1 cellular context compared by ENCODE assay signal in the genomic region with DNA sequence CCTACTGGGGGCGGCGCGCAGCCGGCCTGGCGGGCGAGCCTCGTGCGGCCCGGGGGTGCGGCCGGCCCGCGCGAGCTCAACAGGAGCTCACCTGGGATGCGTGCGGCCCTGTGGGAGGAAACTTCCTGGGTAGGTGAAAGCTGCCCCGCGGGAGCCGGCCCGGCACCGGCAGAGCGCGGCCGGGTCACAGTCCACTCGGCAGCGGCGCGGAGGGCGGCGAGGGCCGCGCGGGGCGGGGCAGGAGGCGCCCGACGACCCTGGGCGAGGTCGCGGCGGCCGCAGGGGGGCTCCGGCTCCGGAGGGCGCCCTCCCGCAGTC.
TF ChIP-seq lines count a peak whose summit lies in the region.

No MANE protein-coding gene starts in this region.

TF ChIP-seq in HepG2, 621 proteins besides CTCF, POLR2A, EP300 and RAD21 (continued from another document and continues in another):
- TF ChIP-seq, protein P1, sequence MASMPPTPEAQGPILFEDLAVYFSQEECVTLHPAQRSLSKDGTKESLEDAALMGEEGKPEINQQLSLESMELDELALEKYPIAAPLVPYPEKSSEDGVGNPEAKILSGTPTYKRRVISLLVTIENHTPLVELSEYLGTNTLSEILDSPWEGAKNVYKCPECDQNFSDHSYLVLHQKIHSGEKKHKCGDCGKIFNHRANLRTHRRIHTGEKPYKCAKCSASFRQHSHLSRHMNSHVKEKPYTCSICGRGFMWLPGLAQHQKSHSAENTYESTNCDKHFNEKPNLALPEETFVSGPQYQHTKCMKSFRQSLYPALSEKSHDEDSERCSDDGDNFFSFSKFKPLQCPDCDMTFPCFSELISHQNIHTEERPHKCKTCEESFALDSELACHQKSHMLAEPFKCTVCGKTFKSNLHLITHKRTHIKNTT (CRISPR knock-in tag; IDR thresholded peaks at IDR 0.05) = no peak
- peak; percentile 24; the same call in 1 of the 2 replicates for TF ChIP-seq ZSCAN20 (CRISPR knock-in tag; IDR thresholded peaks at IDR 0.05; ENCODE audit: borderline replicate concordance)
- TF ChIP-seq BRD4 (CRISPR knock-in tag; IDR thresholded peaks at IDR 0.05) = no peak
- no peak for TF ChIP-seq ZNF598 (CRISPR knock-in tag; IDR thresholded peaks at IDR 0.05; ENCODE audit: borderline replicate concordance)
- TF ChIP-seq ZNF615 (CRISPR knock-in tag; IDR thresholded peaks at IDR 0.05; ENCODE audit: borderline replicate concordance) = no peak
- TF ChIP-seq ZFY (CRISPR knock-in tag; IDR thresholded peaks at IDR 0.05) = peak; percentile 80
- TF ChIP-seq ZMAT3 (CRISPR knock-in tag; conservative IDR thresholded peaks at IDR 0.05) = no peak
- TF ChIP-seq THAP11 (CRISPR knock-in tag; IDR thresholded peaks at IDR 0.05) = no peak
- no peak for TF ChIP-seq TCF7 (IDR thresholded peaks at IDR 0.05; ENCODE audit: low read depth)
- TF ChIP-seq TEAD2 (CRISPR knock-in tag; IDR thresholded peaks at IDR 0.05) = no peak
- no peak for TF ChIP-seq ZNF572 (CRISPR knock-in tag; IDR thresholded peaks at IDR 0.05)
- no peak for TF ChIP-seq RBM22 (optimal IDR thresholded peaks at IDR 0.05; ENCODE audit: low read length)
- no peak for TF ChIP-seq TCF7L2 (IDR thresholded peaks at IDR 0.05; ENCODE audit: low read depth, low read length)
- TF ChIP-seq GATA4 (IDR thresholded peaks at IDR 0.05; ENCODE audit: borderline replicate concordance, low read depth) = no peak
- no peak for TF ChIP-seq SP2 (CRISPR knock-in tag; IDR thresholded peaks at IDR 0.05)
- peak; percentile 27; the same call in 1 of the 2 replicates for TF ChIP-seq SP4 (CRISPR knock-in tag; IDR thresholded peaks at IDR 0.05)
- peak; percentile 82; the same call in 1 of the 2 replicates for TF ChIP-seq UBTF (CRISPR knock-in tag; IDR thresholded peaks at IDR 0.05)
- TF ChIP-seq, protein P2, sequence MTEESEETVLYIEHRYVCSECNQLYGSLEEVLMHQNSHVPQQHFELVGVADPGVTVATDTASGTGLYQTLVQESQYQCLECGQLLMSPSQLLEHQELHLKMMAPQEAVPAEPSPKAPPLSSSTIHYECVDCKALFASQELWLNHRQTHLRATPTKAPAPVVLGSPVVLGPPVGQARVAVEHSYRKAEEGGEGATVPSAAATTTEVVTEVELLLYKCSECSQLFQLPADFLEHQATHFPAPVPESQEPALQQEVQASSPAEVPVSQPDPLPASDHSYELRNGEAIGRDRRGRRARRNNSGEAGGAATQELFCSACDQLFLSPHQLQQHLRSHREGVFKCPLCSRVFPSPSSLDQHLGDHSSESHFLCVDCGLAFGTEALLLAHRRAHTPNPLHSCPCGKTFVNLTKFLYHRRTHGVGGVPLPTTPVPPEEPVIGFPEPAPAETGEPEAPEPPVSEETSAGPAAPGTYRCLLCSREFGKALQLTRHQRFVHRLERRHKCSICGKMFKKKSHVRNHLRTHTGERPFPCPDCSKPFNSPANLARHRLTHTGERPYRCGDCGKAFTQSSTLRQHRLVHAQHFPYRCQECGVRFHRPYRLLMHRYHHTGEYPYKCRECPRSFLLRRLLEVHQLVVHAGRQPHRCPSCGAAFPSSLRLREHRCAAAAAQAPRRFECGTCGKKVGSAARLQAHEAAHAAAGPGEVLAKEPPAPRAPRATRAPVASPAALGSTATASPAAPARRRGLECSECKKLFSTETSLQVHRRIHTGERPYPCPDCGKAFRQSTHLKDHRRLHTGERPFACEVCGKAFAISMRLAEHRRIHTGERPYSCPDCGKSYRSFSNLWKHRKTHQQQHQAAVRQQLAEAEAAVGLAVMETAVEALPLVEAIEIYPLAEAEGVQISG (CRISPR knock-in tag; IDR thresholded peaks at IDR 0.05) = no peak; the same call in 1 of the 2 replicates
- TF ChIP-seq SIX1 (CRISPR knock-in tag; IDR thresholded peaks at IDR 0.05; ENCODE audit: borderline replicate concordance) = no peak
- TF ChIP-seq ZNF749 (CRISPR knock-in tag; IDR thresholded peaks at IDR 0.05; ENCODE audit: borderline replicate concordance) = peak; percentile 36; the same call in 1 of the 2 replicates
- no peak for TF ChIP-seq ZNF460 (CRISPR knock-in tag; IDR thresholded peaks at IDR 0.05; ENCODE audit: borderline replicate concordance)
- no peak for TF ChIP-seq MBNL3 (CRISPR knock-in tag; conservative IDR thresholded peaks at IDR 0.05)
- TF ChIP-seq ZNF75D (CRISPR knock-in tag; IDR thresholded peaks at IDR 0.05; ENCODE audit: borderline replicate concordance) = no peak
- no peak for TF ChIP-seq ZNF704 (CRISPR knock-in tag; IDR thresholded peaks at IDR 0.05; ENCODE audit: borderline replicate concordance)
- TF ChIP-seq GPN1 (CRISPR knock-in tag; IDR thresholded peaks at IDR 0.05; ENCODE audit: borderline replicate concordance) = no peak
- no peak for TF ChIP-seq PBX3 (CRISPR knock-in tag; IDR thresholded peaks at IDR 0.05; ENCODE audit: borderline replicate concordance)
- TF ChIP-seq ZNF34 (CRISPR knock-in tag; IDR thresholded peaks at IDR 0.05; ENCODE audit: borderline replicate concordance) = no peak
- TF ChIP-seq, protein P3, sequence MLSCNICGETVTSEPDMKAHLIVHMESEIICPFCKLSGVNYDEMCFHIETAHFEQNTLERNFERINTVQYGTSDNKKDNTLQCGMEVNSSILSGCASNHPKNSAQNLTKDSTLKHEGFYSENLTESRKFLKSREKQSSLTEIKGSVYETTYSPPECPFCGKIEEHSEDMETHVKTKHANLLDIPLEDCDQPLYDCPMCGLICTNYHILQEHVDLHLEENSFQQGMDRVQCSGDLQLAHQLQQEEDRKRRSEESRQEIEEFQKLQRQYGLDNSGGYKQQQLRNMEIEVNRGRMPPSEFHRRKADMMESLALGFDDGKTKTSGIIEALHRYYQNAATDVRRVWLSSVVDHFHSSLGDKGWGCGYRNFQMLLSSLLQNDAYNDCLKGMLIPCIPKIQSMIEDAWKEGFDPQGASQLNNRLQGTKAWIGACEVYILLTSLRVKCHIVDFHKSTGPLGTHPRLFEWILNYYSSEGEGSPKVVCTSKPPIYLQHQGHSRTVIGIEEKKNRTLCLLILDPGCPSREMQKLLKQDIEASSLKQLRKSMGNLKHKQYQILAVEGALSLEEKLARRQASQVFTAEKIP (CRISPR knock-in tag; IDR thresholded peaks at IDR 0.05; ENCODE audit: borderline replicate concordance) = no peak
- TF ChIP-seq THRA (CRISPR knock-in tag; IDR thresholded peaks at IDR 0.05; ENCODE audit: borderline replicate concordance) = no peak
- no peak for TF ChIP-seq ZNF800 (CRISPR knock-in tag; IDR thresholded peaks at IDR 0.05)
- no peak for TF ChIP-seq ZSCAN12 (CRISPR knock-in tag; IDR thresholded peaks at IDR 0.05)
- TF ChIP-seq ZMYM3 (CRISPR knock-in tag; IDR thresholded peaks at IDR 0.05) = no peak
- no peak for TF ChIP-seq DNMT3B (CRISPR knock-in tag; conservative IDR thresholded peaks at IDR 0.05)
- no peak for TF ChIP-seq ISX (CRISPR knock-in tag; conservative IDR thresholded peaks at IDR 0.05)
- no peak for TF ChIP-seq ZNF468 (CRISPR knock-in tag; IDR thresholded peaks at IDR 0.05)
- TF ChIP-seq ZNF17 (CRISPR knock-in tag; IDR thresholded peaks at IDR 0.05) = no peak
- no peak for TF ChIP-seq THAP7 (CRISPR knock-in tag; IDR thresholded peaks at IDR 0.05)
- TF ChIP-seq ZBTB46 (CRISPR knock-in tag; IDR thresholded peaks at IDR 0.05; ENCODE audit: borderline replicate concordance) = no peak
- TF ChIP-seq MYC (CRISPR knock-in tag; IDR thresholded peaks at IDR 0.05; ENCODE audit: borderline replicate concordance) = 0 out of 2 replicates have a peak, but pooled peaks have one; percentile 8
- TF ChIP-seq RARG (CRISPR knock-in tag; IDR thresholded peaks at IDR 0.05; ENCODE audit: low read depth) = no peak
- peak; percentile 18; the same call in 1 of the 2 replicates for TF ChIP-seq MEIS2 (CRISPR knock-in tag; IDR thresholded peaks at IDR 0.05)
- no peak for TF ChIP-seq TFE3 (CRISPR knock-in tag; IDR thresholded peaks at IDR 0.05)
- TF ChIP-seq PAX8 (CRISPR knock-in tag; IDR thresholded peaks at IDR 0.05; ENCODE audit: borderline replicate concordance) = no peak
- peak; percentile 69; the same call in 1 of the 2 replicates for TF ChIP-seq ZNF121 (CRISPR knock-in tag; IDR thresholded peaks at IDR 0.05)
- no peak for TF ChIP-seq ZNF562 (CRISPR knock-in tag; IDR thresholded peaks at IDR 0.05; ENCODE audit: borderline replicate concordance)
- peak; percentile 12; the same call in 1 of the 2 replicates for TF ChIP-seq SRY (CRISPR knock-in tag; IDR thresholded peaks at IDR 0.05)
